24 cellular contexts compared by ENCODE assay signal in genomic region chr11:129416080-129416820, GRCh38. TPM values are rescaled to one million over a fixed set of nuclear protein-coding genes. Genes with fewer than 3 reads are reported as not detected.
"Had no signal": no experiment of that assay in that cellular context is flagged by ENCODE, and none has a peak within 500 bp of the region (broad histone marks: within the 10 kb centered on the region; RNA-seq: fewer than 3 reads in every experiment).

No MANE protein-coding gene starts in this region.

- H3K27ac ChIP-seq: heart right ventricle, right atrium auricular region, tibial artery, vagina had no signal

- H3K36me3 Mint-ChIP-seq: memory B cell had no signal

- H3K27ac Mint-ChIP-seq: activated CD4-positive, alpha-beta T cell treated with anti-CD3 and anti-CD28 coated beads, Interleukin-2, amount 10 ng/mL, durations not matched to agents 7 days and 5 days; dendritic cell treated with granulocyte-macrophage colony-stimulating factor and Interleukin-4, amounts not matched to agents 40 ng/mL and 50 ng/mL, for 4 days; memory B cell; nephron had no signal

- H3K9me3 Mint-ChIP-seq: activated CD4-positive, alpha-beta T cell treated with anti-CD3 and anti-CD28 coated beads, Interleukin-2, amount 10 ng/mL, durations not matched to agents 7 days and 5 days; dendritic cell treated with granulocyte-macrophage colony-stimulating factor and Interleukin-4, amounts not matched to agents 40 ng/mL and 50 ng/mL, for 4 days; memory B cell; nephron had no signal

- DNase-seq: activated CD4-positive, alpha-beta T cell treated with anti-CD3 and anti-CD28 coated beads, Interleukin-2, amount 10 ng/mL, durations not matched to agents 7 days and 5 days; activated CD4-positive, CD25-positive, alpha-beta regulatory T cell; activated CD8-positive, alpha-beta memory T cell treated with anti-CD3 and anti-CD28 coated beads, Interleukin-2, amount 50 U/mL, for 48 hours; activated effector memory CD4-positive, alpha-beta T cell treated with anti-CD3 and anti-CD28 coated beads, Interleukin-2, amount 50 U/mL, for 16 hours; activated naive CD4-positive, alpha-beta T cell treated with anti-CD3 and anti-CD28 coated beads, Interleukin-2, amount 50 U/mL, for 16 hours; activated T-cell treated with anti-CD3 and anti-CD28 coated beads, Interleukin-2, amount 50 U/mL, for 48 hours; effector memory CD4-positive, alpha-beta T cell; esophagus squamous epithelium; heart right ventricle; kidney glomerular epithelial cell; stimulated activated CD4-positive, alpha-beta T cell treated with anti-CD3 and anti-CD28 coated beads, Interleukin-2, amount 100 ng/mL, for 24 hours; stimulated activated naive CD8-positive, alpha-beta T cell treated with anti-CD3 and anti-CD28 coated beads, Interleukin-15, Interleukin-2, amounts not matched to agents 100 U/mL and 50 U/mL, for 24 hours; substantia nigra; T1000; tibial artery had no signal

- H3K27me3 ChIP-seq: esophagus squamous epithelium, heart right ventricle, right atrium auricular region, tibial artery, vagina had no signal

- H3K4me3 ChIP-seq: esophagus squamous epithelium, heart right ventricle, right atrium auricular region, tibial artery, vagina had no signal

- H3K4me3 Mint-ChIP-seq: activated CD4-positive, alpha-beta T cell treated with anti-CD3 and anti-CD28 coated beads, Interleukin-2, amount 10 ng/mL, durations not matched to agents 7 days and 5 days; dendritic cell treated with granulocyte-macrophage colony-stimulating factor and Interleukin-4, amounts not matched to agents 40 ng/mL and 50 ng/mL, for 4 days; memory B cell; nephron had no signal

- H3K4me1 ChIP-seq: heart right ventricle, right atrium auricular region, tibial artery, vagina had no signal

- H3K9me3 ChIP-seq: esophagus squamous epithelium, heart right ventricle, right atrium auricular region, tibial artery, vagina had no signal

- H3K27me3 Mint-ChIP-seq: activated CD4-positive, alpha-beta T cell treated with anti-CD3 and anti-CD28 coated beads, Interleukin-2, amount 10 ng/mL, durations not matched to agents 7 days and 5 days; dendritic cell treated with granulocyte-macrophage colony-stimulating factor and Interleukin-4, amounts not matched to agents 40 ng/mL and 50 ng/mL, for 4 days; memory B cell had no signal

- H3K4me1 Mint-ChIP-seq: memory B cell had no signal

- H3K36me3 ChIP-seq: heart right ventricle, right atrium auricular region, tibial artery, vagina had no signal

- ATAC-seq: heart right ventricle; stimulated activated naive CD8-positive, alpha-beta T cell treated with anti-CD3 and anti-CD28 coated beads, Interleukin-15, Interleukin-2, amounts not matched to agents 100 U/mL and 50 U/mL, for 24 hours had no signal

RNA-seq across cellular contexts. Expression of gene BARX2, which starts 40.6 kb away (rescaled TPM):
- total RNA-seq: activated CD4-positive, alpha-beta T cell treated with anti-CD3 and anti-CD28 coated beads, Interleukin-2, amount 10 ng/mL, durations not matched to agents 7 days and 5 days; cerebellum; endothelial cell of umbilical vein; heart right ventricle; liver; posterior vena cava had no signal
